27 cellular contexts compared by ENCODE assay signal in genomic region chr1:200369131-200369530, GRCh38. TPM values are rescaled to one million over a fixed set of nuclear protein-coding genes. Genes with fewer than 3 reads are reported as not detected.
A peak's percentile ranks its signal among the peaks of the same experiment; 100 is the strongest.
DNase-seq lines count a peak whose midpoint lies in the region; ATAC-seq, FAIRE-seq and TF ChIP-seq lines count a peak whose summit lies in the region.
"Had no signal": no experiment of that assay in that cellular context is flagged by ENCODE, and none has a peak within 500 bp of the region (broad histone marks: within the 10 kb centered on the region; RNA-seq: fewer than 3 reads in every experiment).

No MANE protein-coding gene starts in this region.

- peak; percentile 38 for FAIRE-seq in D721Med (lab: Jason Lieb, UNC)

- no peak overlapping the region for H3K4me3 Mint-ChIP-seq in osteocyte (ENCODE audit: unreplicated experiment)
- H3K4me3 Mint-ChIP-seq: activated T-helper 17 cell treated with anti-CD3 and anti-CD28 coated beads, Interleukin-2, amount 50 U/mL, for 72 hours; naive B cell; stimulated activated effector memory CD8-positive, alpha-beta T cell treated with anti-CD3 and anti-CD28 coated beads, Interleukin-12 subunit alpha, Interleukin-12 subunit beta, amount 100 ng/mL, for 72 hours had no signal

- DNase-seq in D721Med (ENCODE audit: insufficient read length, low spot score) (no peak), NCI-H82 treated with DMSO at 0.1 percent for 48 hours (lab: John Stamatoyannopoulos, UW; ENCODE audit: unreplicated experiment) (peak; percentile 56), osteocyte (ENCODE audit: extremely low spot score, unreplicated experiment) (peak; percentile 36), HPDE6-E6E7 (ENCODE audit: extremely low spot score) (no peak), NOMO-1 treated with dmso at 0.1 percent for 144 hours (lab: John Stamatoyannopoulos, UW; ENCODE audit: unreplicated experiment) (no peak)
- DNase-seq: activated CD4-positive, alpha-beta T cell treated with anti-CD3 and anti-CD28 coated beads, Interleukin-2, amount 50 U/mL, for 48 hours; activated CD4-positive, CD25-positive, alpha-beta regulatory T cell; activated CD8-positive, alpha-beta memory T cell treated with anti-CD3 and anti-CD28 coated beads, Interleukin-2, amount 50 U/mL, for 48 hours; aorta; central memory CD4-positive, alpha-beta T cell; EL; glutamatergic neuron; HCEC 1CT; KG1; naive B cell; OCI-M1; ovary; SIG-M5; spleen; stimulated activated CD4-positive, alpha-beta T cell treated with anti-CD3 and anti-CD28 coated beads, Interleukin-2, amount 100 ng/mL, for 48 hours; SW 1271 had no signal

- no peak for TF ChIP-seq CTCF in D721Med (IDR thresholded peaks at IDR 0.05; ENCODE audit: insufficient read depth, missing control alignments)
- TF ChIP-seq CTCF in osteocyte (IDR thresholded peaks at IDR 0.05) = no peak

- ATAC-seq in HG03139 (IDR thresholded peaks at IDR 0.05; ENCODE audit: unreplicated experiment) = no peak
- ATAC-seq: activated naive CD4-positive, alpha-beta T cell treated with anti-CD3 and anti-CD28 coated beads, Interleukin-2, amount 50 U/mL, for 72 hours; activated T-helper 17 cell treated with anti-CD3 and anti-CD28 coated beads, Interleukin-2, amount 50 U/mL, for 72 hours; stimulated activated effector memory CD8-positive, alpha-beta T cell treated with anti-CD3 and anti-CD28 coated beads, Interleukin-12 subunit alpha, Interleukin-12 subunit beta, amount 100 ng/mL, for 72 hours had no signal

- peaks cover 50% of the 10 kb centered on the region for H3K4me1 Mint-ChIP-seq in osteocyte (ENCODE audit: unreplicated experiment)
- H3K4me1 Mint-ChIP-seq: activated T-helper 17 cell treated with anti-CD3 and anti-CD28 coated beads, Interleukin-2, amount 50 U/mL, for 72 hours; stimulated activated effector memory CD8-positive, alpha-beta T cell treated with anti-CD3 and anti-CD28 coated beads, Interleukin-12 subunit alpha, Interleukin-12 subunit beta, amount 100 ng/mL, for 72 hours had no signal

- H3K27me3 Mint-ChIP-seq in osteocyte (ENCODE audit: unreplicated experiment) = no peaks in the 10 kb centered on the region
- H3K27me3 Mint-ChIP-seq: activated T-helper 17 cell treated with anti-CD3 and anti-CD28 coated beads, Interleukin-2, amount 50 U/mL, for 72 hours; naive B cell had no signal

- H3K36me3 Mint-ChIP-seq in osteocyte (ENCODE audit: unreplicated experiment) = no peaks in the 10 kb centered on the region
- H3K36me3 Mint-ChIP-seq: stimulated activated effector memory CD8-positive, alpha-beta T cell treated with anti-CD3 and anti-CD28 coated beads, Interleukin-12 subunit alpha, Interleukin-12 subunit beta, amount 100 ng/mL, for 72 hours had no signal

- H3K9me3 Mint-ChIP-seq in osteocyte (ENCODE audit: unreplicated experiment) = no peaks in the 10 kb centered on the region
- H3K9me3 Mint-ChIP-seq: activated naive CD4-positive, alpha-beta T cell treated with anti-CD3 and anti-CD28 coated beads, Interleukin-2, amount 50 U/mL, for 72 hours; activated T-helper 17 cell treated with anti-CD3 and anti-CD28 coated beads, Interleukin-2, amount 50 U/mL, for 72 hours; naive B cell; stimulated activated effector memory CD8-positive, alpha-beta T cell treated with anti-CD3 and anti-CD28 coated beads, Interleukin-12 subunit alpha, Interleukin-12 subunit beta, amount 100 ng/mL, for 72 hours had no signal

- peak overlapping the region; percentile 70 for H3K27ac ChIP-seq in cingulate gyrus (ENCODE audit: low read depth, low read length)
- H3K27ac ChIP-seq: ovary, suprapubic skin had no signal

- H3K27ac Mint-ChIP-seq in osteocyte (ENCODE audit: unreplicated experiment) = no peak overlapping the region
- H3K27ac Mint-ChIP-seq: activated T-helper 17 cell treated with anti-CD3 and anti-CD28 coated beads, Interleukin-2, amount 50 U/mL, for 72 hours; naive B cell; stimulated activated effector memory CD8-positive, alpha-beta T cell treated with anti-CD3 and anti-CD28 coated beads, Interleukin-12 subunit alpha, Interleukin-12 subunit beta, amount 100 ng/mL, for 72 hours had no signal

RNA-seq across cellular contexts. Expression of gene ZNF281, which starts 40.7 kb away (rescaled TPM):
- 18.0 and 18.2 TPM in 2 replicates for total RNA-seq in osteocyte

Comparison
In these comparisons a context has a peak if more than half of its experiments do, and no peak if none do; other contexts are left out.
1. DNase-seq: peak in NCI-H82 treated with DMSO at 0.1 percent for 48 hours (single experiment) and osteocyte (single experiment); none in D721Med (single experiment), HPDE6-E6E7 (single experiment) and NOMO-1 treated with dmso at 0.1 percent for 144 hours (single experiment).